Comparison of ENCODE assay signal across 1 cellular context in the genomic region with DNA sequence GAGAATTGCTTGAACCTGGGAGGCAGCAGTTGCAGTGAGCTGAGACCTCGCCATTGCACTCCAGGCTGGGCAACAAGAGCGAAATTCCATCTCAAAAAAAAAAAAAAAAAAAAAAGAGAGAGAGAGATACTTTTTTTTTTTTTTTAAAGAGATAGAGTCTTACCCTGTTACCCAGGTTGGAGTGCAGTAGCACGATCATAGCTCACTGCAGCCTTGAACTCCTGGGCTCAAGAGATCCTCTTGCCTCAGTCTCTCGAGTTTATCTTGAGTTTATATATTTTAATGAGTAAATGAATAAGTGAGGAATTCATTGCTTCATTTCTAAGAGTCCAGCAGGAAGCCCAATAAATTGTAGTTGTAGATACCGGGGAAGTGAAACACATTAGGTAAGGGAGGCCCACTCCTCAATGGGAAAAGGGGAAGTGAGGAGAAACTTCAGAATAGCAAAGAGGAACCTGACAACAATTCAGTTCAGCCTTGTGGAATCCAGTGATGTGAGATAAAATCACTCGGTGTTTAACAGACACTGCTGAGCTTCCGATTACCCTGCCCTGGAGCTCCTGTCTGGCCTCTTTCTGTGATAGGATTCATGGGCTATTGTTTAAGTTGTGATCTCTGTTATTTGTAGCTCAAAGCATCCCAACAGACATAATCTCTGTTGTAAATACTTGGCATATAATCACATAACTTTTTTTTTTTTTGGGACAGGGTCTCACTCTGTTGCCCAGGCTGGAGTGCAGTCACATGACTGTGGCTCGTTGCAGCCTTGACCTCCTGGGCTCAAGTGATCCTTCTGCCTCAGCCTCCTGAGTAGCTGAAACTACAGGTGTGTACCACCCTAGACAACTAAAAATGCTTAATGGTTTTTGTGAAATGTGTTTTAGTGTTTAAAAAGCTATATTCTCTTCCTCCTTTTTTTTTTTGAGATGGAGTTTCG.
TF ChIP-seq lines count a peak whose summit lies in the region.

No MANE protein-coding gene starts in this region.

TF ChIP-seq in HepG2, 621 proteins besides CTCF, POLR2A, EP300 and RAD21:
- TF ChIP-seq KAT8 (CRISPR knock-in tag; IDR thresholded peaks at IDR 0.05): no peak
- no peak for TF ChIP-seq FIP1L1 (IDR thresholded peaks at IDR 0.05; ENCODE audit: borderline replicate concordance, insufficient read depth, low read depth, low read length)
- TF ChIP-seq, protein P1, sequence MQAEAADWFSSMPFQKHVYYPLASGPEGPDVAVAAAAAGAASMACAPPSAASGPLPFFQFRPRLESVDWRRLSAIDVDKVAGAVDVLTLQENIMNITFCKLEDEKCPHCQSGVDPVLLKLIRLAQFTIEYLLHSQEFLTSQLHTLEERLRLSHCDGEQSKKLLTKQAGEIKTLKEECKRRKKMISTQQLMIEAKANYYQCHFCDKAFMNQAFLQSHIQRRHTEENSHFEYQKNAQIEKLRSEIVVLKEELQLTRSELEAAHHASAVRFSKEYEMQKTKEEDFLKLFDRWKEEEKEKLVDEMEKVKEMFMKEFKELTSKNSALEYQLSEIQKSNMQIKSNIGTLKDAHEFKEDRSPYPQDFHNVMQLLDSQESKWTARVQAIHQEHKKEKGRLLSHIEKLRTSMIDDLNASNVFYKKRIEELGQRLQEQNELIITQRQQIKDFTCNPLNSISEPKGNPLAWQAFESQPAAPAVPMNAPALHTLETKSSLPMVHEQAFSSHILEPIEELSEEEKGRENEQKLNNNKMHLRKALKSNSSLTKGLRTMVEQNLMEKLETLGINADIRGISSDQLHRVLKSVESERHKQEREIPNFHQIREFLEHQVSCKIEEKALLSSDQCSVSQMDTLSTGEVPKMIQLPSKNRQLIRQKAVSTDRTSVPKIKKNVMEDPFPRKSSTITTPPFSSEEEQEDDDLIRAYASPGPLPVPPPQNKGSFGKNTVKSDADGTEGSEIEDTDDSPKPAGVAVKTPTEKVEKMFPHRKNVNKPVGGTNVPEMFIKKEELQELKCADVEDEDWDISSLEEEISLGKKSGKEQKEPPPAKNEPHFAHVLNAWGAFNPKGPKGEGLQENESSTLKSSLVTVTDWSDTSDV (CRISPR knock-in tag; IDR thresholded peaks at IDR 0.05): no peak
- TF ChIP-seq MTF1 (CRISPR knock-in tag; IDR thresholded peaks at IDR 0.05): no peak
- no peak for TF ChIP-seq HCFC1 (IDR thresholded peaks at IDR 0.05; ENCODE audit: low read depth, low read length)
- no peak for TF ChIP-seq ZNF124 (CRISPR knock-in tag; IDR thresholded peaks at IDR 0.05)
- no peak for TF ChIP-seq SIX1 (CRISPR knock-in tag; IDR thresholded peaks at IDR 0.05; ENCODE audit: borderline replicate concordance)
- TF ChIP-seq TEAD2 (CRISPR knock-in tag; IDR thresholded peaks at IDR 0.05): no peak
TF ChIP-seq in HepG2: peak in this region for 0.
